8 cellular contexts compared by ENCODE assay signal in genomic region chr19:21328885-21329605, GRCh38. TPM values are rescaled to one million over a fixed set of nuclear protein-coding genes. Genes with fewer than 3 reads are reported as not detected.
DNase-seq lines count a peak whose midpoint lies in the region; ATAC-seq and TF ChIP-seq lines count a peak whose summit lies in the region.

ZNF708 (minus strand) TSS chr19:21329410; CDS start chr19:21329212, 198 bp downstream.

- no peaks in the 10 kb centered on the region for H4K20me1 ChIP-seq in SU-DHL-6 (ENCODE audit: low read depth, low read length)

- H3K4me2 ChIP-seq in SU-DHL-6 (ENCODE audit: low read depth, low read length, poor library complexity, severe bottlenecking) (peak within 1 kb of the TSS; percentile 87), parathyroid adenoma (ENCODE audit: low read length) (peak within 1 kb of the TSS; percentile 75)

- H3K9me3 ChIP-seq in SU-DHL-6 (ENCODE audit: insufficient read depth, low read length) (peaks cover 6% of the 10 kb centered on the region; the same call in 1 of the 2 replicates), parathyroid adenoma (ENCODE audit: control insufficient read depth, low read length) (no peaks in the 10 kb centered on the region), tibial nerve (peaks cover 0 to 5% (median 0%) of the 10 kb centered on the region in 4 donors)

- peak within 1 kb of the TSS; percentile 99 for H3K27ac Mint-ChIP-seq in activated naive CD8-positive, alpha-beta T cell treated with anti-CD3 and anti-CD28 coated beads, Interleukin-2, amount 10 ng/mL, durations not matched to agents 7 days and 5 days

- H3K27me3 Mint-ChIP-seq in activated naive CD8-positive, alpha-beta T cell treated with anti-CD3 and anti-CD28 coated beads, Interleukin-2, amount 10 ng/mL, durations not matched to agents 7 days and 5 days = no peaks in the 10 kb centered on the region

- TF ChIP-seq EP300 in tibial nerve (IDR thresholded peaks at IDR 0.05) = peak; percentile 51 to 94

- peak within 1 kb of the TSS; percentile 73 for H3K4me3 ChIP-seq in GM08714 (ENCODE audit: low read length)
- peak within 1 kb of the TSS; percentile 98 for H3K4me3 ChIP-seq in SU-DHL-6 (ENCODE audit: insufficient read depth, low read length, poor library complexity, severe bottlenecking)
- peak within 1 kb of the TSS; percentile 82 for H3K4me3 ChIP-seq in parathyroid adenoma (ENCODE audit: low read depth, low read length)
- peak within 1 kb of the TSS; percentile 50 to 86 (median 70) for H3K4me3 ChIP-seq in tibial nerve

- H3K9me2 ChIP-seq in SU-DHL-6 (replicated peaks; ENCODE audit: insufficient read depth, low read length) = no peaks in the 10 kb centered on the region

- WGBS in tibial nerve, 2 donors = 0 to 1% methylated on average over 19 to 29 of the region's 32 CpGs

- POLR2A ChIA-PET in activated naive CD8-positive, alpha-beta T cell treated with anti-CD3 and anti-CD28 coated beads, Interleukin-2, amount 10 ng/mL, durations not matched to agents 7 days and 5 days (lab: Charles Lee) = interaction anchor here (0.5 to 2.9 kb wide), 23 partner anchors 13 to 1305 kb away, joined by 3 to 36 read pairs (median 6); partner anchors contain the start of genes ZNF100, ZNF257, ZNF429 and ZNF43

- H3K36me3 ChIP-seq in SU-DHL-6 (ENCODE audit: low read length) (peaks cover 13% of the 10 kb centered on the region), parathyroid adenoma (ENCODE audit: control insufficient read depth, insufficient read depth, low read length) (no peaks in the 10 kb centered on the region), tibial nerve (peaks cover 0 to 20% (median 8%) of the 10 kb centered on the region in 3 donors)

- H3F3A ChIP-seq in SU-DHL-6 (ENCODE audit: insufficient read depth) = no peaks in the 10 kb centered on the region

- H3K27ac ChIP-seq in SU-DHL-6 (ENCODE audit: low read depth, low read length) (peak within 1 kb of the TSS; percentile 87), parathyroid adenoma (peak within 1 kb of the TSS; percentile 89), tibial nerve (peak within 1 kb of the TSS; percentile 73 to 98 (median 94))

- H3K27me3 ChIP-seq in SU-DHL-6 (ENCODE audit: low read length) (no peaks in the 10 kb centered on the region), parathyroid adenoma (ENCODE audit: control insufficient read depth, insufficient read depth, low read length) (no peaks in the 10 kb centered on the region), tibial nerve (no peaks in the 10 kb centered on the region)

- intact Hi-C loops in Right ventricle myocardium superior (cut with DNase I) = loop anchor here (2.0 kb wide), 1 partner anchor 68 kb away; the partner anchor contains the start of gene ZNF493

- H3K9me3 Mint-ChIP-seq in activated naive CD8-positive, alpha-beta T cell treated with anti-CD3 and anti-CD28 coated beads, Interleukin-2, amount 10 ng/mL, durations not matched to agents 7 days and 5 days = peaks cover 23% of the 10 kb centered on the region

- peak; percentile 83 to 93 for TF ChIP-seq POLR2A in tibial nerve (IDR thresholded peaks at IDR 0.05)

- H3K4me1 Mint-ChIP-seq in activated naive CD8-positive, alpha-beta T cell treated with anti-CD3 and anti-CD28 coated beads, Interleukin-2, amount 10 ng/mL, durations not matched to agents 7 days and 5 days = peaks cover 17% of the 10 kb centered on the region

- peak within 1 kb of the TSS; percentile 99 for H3K4me3 Mint-ChIP-seq in activated naive CD8-positive, alpha-beta T cell treated with anti-CD3 and anti-CD28 coated beads, Interleukin-2, amount 10 ng/mL, durations not matched to agents 7 days and 5 days

- H3K9ac ChIP-seq in SU-DHL-6 (ENCODE audit: low read length) = peak within 1 kb of the TSS; percentile 93
- H3K9ac ChIP-seq in parathyroid adenoma = peak within 1 kb of the TSS; percentile 22

- TF ChIP-seq CTCF in SU-DHL-6 (IDR thresholded peaks at IDR 0.05; ENCODE audit: insufficient read depth, low read length, poor library complexity, severe bottlenecking) = no peak
- no peak for TF ChIP-seq CTCF in parathyroid adenoma (IDR thresholded peaks at IDR 0.05)
- TF ChIP-seq CTCF in tibial nerve (IDR thresholded peaks at IDR 0.05) = no peak

- H3K36me3 Mint-ChIP-seq in activated naive CD8-positive, alpha-beta T cell treated with anti-CD3 and anti-CD28 coated beads, Interleukin-2, amount 10 ng/mL, durations not matched to agents 7 days and 5 days = peaks cover 40% of the 10 kb centered on the region

- H3K79me2 ChIP-seq in SU-DHL-6 (ENCODE audit: insufficient read depth, low read length) (peaks cover 50% of the 10 kb centered on the region), parathyroid adenoma (peaks cover 16% of the 10 kb centered on the region)

- DNase-seq in NCI-H1105 (lab: John Stamatoyannopoulos, UW) (peak; percentile 90), Right ventricle myocardium superior (peak; percentile 93), tibial nerve (ENCODE audit: low spot score in 2 of 2) (peak; percentile 83 to 92)
- peak; percentile 77 for DNase-seq in activated naive CD8-positive, alpha-beta T cell treated with anti-CD3 and anti-CD28 coated beads, Interleukin-2, amount 10 ng/mL, durations not matched to agents 7 days and 5 days

- H3K4me1 ChIP-seq in parathyroid adenoma = no peaks in the 10 kb centered on the region
- H3K4me1 ChIP-seq in tibial nerve = peaks cover 0 to 28% (median 4%) of the 10 kb centered on the region in 4 donors

- peak within 1 kb of the TSS; percentile 93 for H2AFZ ChIP-seq in SU-DHL-6 (ENCODE audit: low read depth, low read length, severe bottlenecking)
- peak within 1 kb of the TSS; percentile 83 for H2AFZ ChIP-seq in parathyroid adenoma

- ATAC-seq in HG02610 (IDR thresholded peaks at IDR 0.05; ENCODE audit: unreplicated experiment) (peak; percentile 100), Right ventricle myocardium superior (ENCODE audit: poor library complexity) (peak; percentile 100)
- ATAC-seq in activated naive CD8-positive, alpha-beta T cell treated with anti-CD3 and anti-CD28 coated beads, Interleukin-2, amount 10 ng/mL, durations not matched to agents 7 days and 5 days (ENCODE audit: low read depth) = peak; percentile 100

RNA-seq across cellular contexts. Expression of gene ZNF708, which starts in this region (rescaled TPM):
- 10 to 100 TPM; 28.5 to 30.7 TPM for total RNA-seq in activated naive CD8-positive, alpha-beta T cell treated with anti-CD3 and anti-CD28 coated beads, Interleukin-2, amount 10 ng/mL, durations not matched to agents 7 days and 5 days
- total RNA-seq in Right ventricle myocardium superior (3.5 TPM), tibial nerve (10 to 100 TPM; 32.4 to 48.2 (median 39.9) TPM)

Comparison
In these comparisons a context has a peak if more than half of its experiments do, and no peak if none do; other contexts are left out.
1. Peak in every context shown above with its lines: DNase-seq, ATAC-seq, H3K4me3 ChIP-seq and H3K27ac ChIP-seq.